23 cellular contexts compared by ENCODE assay signal in the genomic region with DNA sequence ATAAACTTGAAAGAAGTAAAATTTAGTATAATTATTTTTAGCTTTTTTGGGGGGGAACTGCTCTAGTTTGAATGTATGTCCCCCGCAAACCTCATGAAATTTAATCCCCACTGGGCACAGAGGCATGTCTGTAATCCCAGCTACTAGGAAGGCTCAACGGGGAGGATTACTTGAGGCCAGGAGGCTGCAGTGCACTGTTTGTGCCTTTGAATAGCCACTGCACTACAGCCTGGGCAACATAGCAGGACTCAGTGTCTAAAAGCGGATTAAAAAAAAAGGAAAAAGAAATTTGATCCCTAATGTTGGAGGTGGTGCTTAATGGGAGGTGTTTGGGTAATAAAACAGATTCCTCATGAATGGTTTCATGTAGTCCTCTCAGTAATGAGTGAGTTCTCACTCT.
"Had no signal": no experiment of that assay in that cellular context is flagged by ENCODE, and none has a peak within 500 bp of the region (broad histone marks: within the 10 kb centered on the region; RNA-seq: fewer than 3 reads in every experiment).

No MANE protein-coding gene starts in this region.

- ATAC-seq: activated CD8-positive, alpha-beta memory T cell treated with anti-CD3 and anti-CD28 coated beads, Interleukin-2, amount 10 ng/mL, durations not matched to agents 7 days and 5 days; activated CD8-positive, alpha-beta T cell treated with anti-CD3 and anti-CD28 coated beads for 36 hours; activated naive CD8-positive, alpha-beta T cell treated with anti-CD3 and anti-CD28 coated beads, Interleukin-2, amount 50 U/mL, for 24 hours; foreskin keratinocyte; natural killer cell treated with Interleukin-12 subunit alpha and Interleukin-12 subunit beta and Interleukin-15 and Interleukin-18, amount 100 ng/mL, for 72 hours had no signal

- H3K27me3 ChIP-seq: foreskin keratinocyte, tibial nerve, uterus had no signal

- H3K4me3 ChIP-seq: prostate gland, skin epidermis, tibial nerve, uterus had no signal

- H3K4me1 ChIP-seq: foreskin keratinocyte, prostate gland had no signal

- H3K36me3 Mint-ChIP-seq: natural killer cell treated with Interleukin-12 subunit alpha and Interleukin-12 subunit beta and Interleukin-15 and Interleukin-18, amount 100 ng/mL, for 72 hours had no signal

- H3K4me1 Mint-ChIP-seq: activated CD8-positive, alpha-beta memory T cell treated with anti-CD3 and anti-CD28 coated beads, Interleukin-2, amount 10 ng/mL, durations not matched to agents 7 days and 5 days had no signal

- DNase-seq: activated CD4-positive, alpha-beta T cell treated with anti-CD3 and anti-CD28 coated beads, Interleukin-2, amount 10 ng/mL, durations not matched to agents 7 days and 5 days; activated CD4-positive, CD25-positive, alpha-beta regulatory T cell treated with anti-CD3 and anti-CD28 coated beads, Interleukin-2, amount 50 U/mL, for 72 hours; activated CD8-positive, alpha-beta memory T cell treated with anti-CD3 and anti-CD28 coated beads, Interleukin-2, amount 10 ng/mL, durations not matched to agents 7 days and 5 days; activated CD8-positive, alpha-beta T cell treated with anti-CD3 and anti-CD28 coated beads for 36 hours; activated gamma-delta T cell; activated naive CD4-positive, alpha-beta T cell treated with anti-CD3 and anti-CD28 coated beads, Interleukin-2, amount 50 U/mL, for 16 hours; activated naive CD8-positive, alpha-beta T cell treated with anti-CD3 and anti-CD28 coated beads, Interleukin-2, amount 50 U/mL, for 24 hours; activated T-cell treated with anti-CD3 and anti-CD28 coated beads for 4 hours; effector CD4-positive, alpha-beta T cell; erythroblast; foreskin keratinocyte; immature natural killer cell; kidney glomerular epithelial cell; stimulated activated CD4-positive, alpha-beta T cell treated with anti-CD3 and anti-CD28 coated beads, Interleukin-1b, Interleukin-23, amount 100 ng/mL, for 48 hours; substantia nigra; uterus had no signal

- H3K27me3 Mint-ChIP-seq: activated CD4-positive, alpha-beta T cell treated with anti-CD3 and anti-CD28 coated beads, Interleukin-2, amount 10 ng/mL, durations not matched to agents 7 days and 5 days; activated CD8-positive, alpha-beta memory T cell treated with anti-CD3 and anti-CD28 coated beads, Interleukin-2, amount 10 ng/mL, durations not matched to agents 7 days and 5 days; activated CD8-positive, alpha-beta T cell treated with anti-CD3 and anti-CD28 coated beads for 36 hours; activated naive CD8-positive, alpha-beta T cell treated with anti-CD3 and anti-CD28 coated beads, Interleukin-2, amount 50 U/mL, for 24 hours; dendritic cell treated with granulocyte-macrophage colony-stimulating factor and Interleukin-4, amounts not matched to agents 40 ng/mL and 50 ng/mL, for 4 days; natural killer cell treated with Interleukin-12 subunit alpha and Interleukin-12 subunit beta and Interleukin-15 and Interleukin-18, amount 100 ng/mL, for 72 hours; stimulated activated naive CD8-positive, alpha-beta T cell treated with anti-CD3 and anti-CD28 coated beads, Interleukin-15, Interleukin-2, amounts not matched to agents 100 ng/mL and 50 ng/mL, for 24 hours had no signal

- H3K4me3 Mint-ChIP-seq: activated CD4-positive, alpha-beta T cell treated with anti-CD3 and anti-CD28 coated beads, Interleukin-2, amount 10 ng/mL, durations not matched to agents 7 days and 5 days; activated CD8-positive, alpha-beta memory T cell treated with anti-CD3 and anti-CD28 coated beads, Interleukin-2, amount 10 ng/mL, durations not matched to agents 7 days and 5 days; activated CD8-positive, alpha-beta T cell treated with anti-CD3 and anti-CD28 coated beads for 36 hours; activated naive CD8-positive, alpha-beta T cell treated with anti-CD3 and anti-CD28 coated beads, Interleukin-2, amount 50 U/mL, for 24 hours; activated T-helper 1 cell treated with anti-CD3 and anti-CD28 coated beads, Interleukin-12 subunit alpha, Interleukin-12 subunit beta, Interleukin-2, Interleukin-4 antibody, amounts not matched to agents 30 ng/mL and 10 ng/mL and 1 ng/mL, durations not matched to agents 14 hours and 24 hours and 36 hours; dendritic cell treated with granulocyte-macrophage colony-stimulating factor and Interleukin-4, amounts not matched to agents 40 ng/mL and 50 ng/mL, for 4 days; immature natural killer cell; natural killer cell treated with Interleukin-12 subunit alpha and Interleukin-12 subunit beta and Interleukin-15 and Interleukin-18, amount 100 ng/mL, for 72 hours; stimulated activated naive CD8-positive, alpha-beta T cell treated with anti-CD3 and anti-CD28 coated beads, Interleukin-15, Interleukin-2, amounts not matched to agents 100 ng/mL and 50 ng/mL, for 24 hours had no signal

- H3K9me3 Mint-ChIP-seq: activated CD4-positive, alpha-beta T cell treated with anti-CD3 and anti-CD28 coated beads, Interleukin-2, amount 10 ng/mL, durations not matched to agents 7 days and 5 days; activated CD8-positive, alpha-beta T cell treated with anti-CD3 and anti-CD28 coated beads for 36 hours; activated naive CD8-positive, alpha-beta T cell treated with anti-CD3 and anti-CD28 coated beads, Interleukin-2, amount 50 U/mL, for 24 hours; activated T-helper 1 cell treated with anti-CD3 and anti-CD28 coated beads, Interleukin-12 subunit alpha, Interleukin-12 subunit beta, Interleukin-2, Interleukin-4 antibody, amounts not matched to agents 30 ng/mL and 10 ng/mL and 1 ng/mL, durations not matched to agents 14 hours and 24 hours and 36 hours; dendritic cell treated with granulocyte-macrophage colony-stimulating factor and Interleukin-4, amounts not matched to agents 40 ng/mL and 50 ng/mL, for 4 days; immature natural killer cell; natural killer cell treated with Interleukin-12 subunit alpha and Interleukin-12 subunit beta and Interleukin-15 and Interleukin-18, amount 100 ng/mL, for 72 hours had no signal

- H3K36me3 ChIP-seq: prostate gland, uterus had no signal

- H3K9me3 ChIP-seq: prostate gland, tibial nerve, uterus had no signal

- H3K27ac ChIP-seq: foreskin keratinocyte, prostate gland, skin epidermis, tibial nerve had no signal

- H3K27ac Mint-ChIP-seq: activated CD4-positive, alpha-beta T cell treated with anti-CD3 and anti-CD28 coated beads, Interleukin-2, amount 10 ng/mL, durations not matched to agents 7 days and 5 days; activated CD8-positive, alpha-beta memory T cell treated with anti-CD3 and anti-CD28 coated beads, Interleukin-2, amount 10 ng/mL, durations not matched to agents 7 days and 5 days; activated CD8-positive, alpha-beta T cell treated with anti-CD3 and anti-CD28 coated beads for 36 hours; activated naive CD8-positive, alpha-beta T cell treated with anti-CD3 and anti-CD28 coated beads, Interleukin-2, amount 50 U/mL, for 24 hours; activated T-helper 1 cell treated with anti-CD3 and anti-CD28 coated beads, Interleukin-12 subunit alpha, Interleukin-12 subunit beta, Interleukin-2, Interleukin-4 antibody, amounts not matched to agents 30 ng/mL and 10 ng/mL and 1 ng/mL, durations not matched to agents 14 hours and 24 hours and 36 hours; dendritic cell treated with granulocyte-macrophage colony-stimulating factor and Interleukin-4, amounts not matched to agents 40 ng/mL and 50 ng/mL, for 4 days; immature natural killer cell; natural killer cell treated with Interleukin-12 subunit alpha and Interleukin-12 subunit beta and Interleukin-15 and Interleukin-18, amount 100 ng/mL, for 72 hours; stimulated activated naive CD8-positive, alpha-beta T cell treated with anti-CD3 and anti-CD28 coated beads, Interleukin-15, Interleukin-2, amounts not matched to agents 100 ng/mL and 50 ng/mL, for 24 hours had no signal
